19 cellular contexts compared by ENCODE assay signal in the genomic region with DNA sequence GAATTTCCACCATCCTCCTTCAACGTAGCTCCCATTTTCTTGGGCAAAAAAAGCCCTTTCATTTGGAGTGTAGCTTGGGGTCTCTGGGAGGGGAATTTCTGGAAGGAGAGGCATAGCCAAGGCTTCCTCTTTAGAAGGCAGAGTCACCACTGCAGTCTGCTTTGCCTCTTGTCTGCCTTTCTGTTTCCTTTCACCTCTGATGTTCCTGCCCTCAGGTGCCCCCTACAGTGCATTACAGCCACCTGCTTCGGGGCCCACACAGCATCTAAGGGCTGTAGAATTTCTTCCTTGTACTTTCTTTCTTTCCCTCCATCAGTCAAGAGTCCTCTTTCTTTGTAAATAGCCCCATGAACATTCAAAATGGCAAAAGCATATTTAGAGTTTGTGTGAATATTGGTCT.
DNase-seq lines count a peak whose midpoint lies in the region; ATAC-seq and TF ChIP-seq lines count a peak whose summit lies in the region.
"Had no signal": no experiment of that assay in that cellular context is flagged by ENCODE, and none has a peak within 500 bp of the region (broad histone marks: within the 10 kb centered on the region; RNA-seq: fewer than 3 reads in every experiment).

No MANE protein-coding gene starts in this region.

- no peaks in the 10 kb centered on the region for H3K27me3 ChIP-seq in CD8-positive, alpha-beta T cell (ENCODE audit: insufficient read depth, low read length)
- H3K27me3 ChIP-seq: ascending aorta, thyroid gland had no signal

- no peak overlapping the region for H3K27ac ChIP-seq in CD8-positive, alpha-beta T cell (ENCODE audit: low read depth, low read length)
- H3K27ac ChIP-seq: A549, ascending aorta, C4-2B, esophagus muscularis mucosa, thyroid gland, VCaP had no signal

- intact Hi-C loops in CD8-positive, alpha-beta T cell (cut with DNase I, micrococcal nuclease): no loop called here
- intact Hi-C loops in activated CD8-positive, alpha-beta T cell treated with anti-CD3 and anti-CD28 coated beads for 36 hours (cut with micrococcal nuclease): no loop called here

- peaks cover under 1% of the 10 kb centered on the region for H3K27me3 Mint-ChIP-seq in CD8-positive, alpha-beta T cell (ENCODE audit: low read depth)
- H3K27me3 Mint-ChIP-seq in activated CD8-positive, alpha-beta T cell treated with anti-CD3 and anti-CD28 coated beads for 36 hours: no peaks in the 10 kb centered on the region
- H3K27me3 Mint-ChIP-seq in activated T-cell treated with anti-CD3 and anti-CD28 coated beads, Interleukin-2, amount 50 U/mL, for 24 hours: peaks cover 3% of the 10 kb centered on the region

- peaks cover 22% of the 10 kb centered on the region for H3K4me1 Mint-ChIP-seq in CD8-positive, alpha-beta T cell (ENCODE audit: low read depth)
- H3K4me1 Mint-ChIP-seq in activated CD8-positive, alpha-beta T cell treated with anti-CD3 and anti-CD28 coated beads for 36 hours (ENCODE audit: low read depth): peaks cover 14% of the 10 kb centered on the region
- peaks cover 30% of the 10 kb centered on the region for H3K4me1 Mint-ChIP-seq in activated T-cell treated with anti-CD3 and anti-CD28 coated beads, Interleukin-2, amount 50 U/mL, for 24 hours (ENCODE audit: low read depth)

- no peaks in the 10 kb centered on the region for H3K36me3 ChIP-seq in CD8-positive, alpha-beta T cell (ENCODE audit: insufficient read depth, low read length)
- H3K36me3 ChIP-seq: ascending aorta, esophagus muscularis mucosa, thyroid gland had no signal

- peak; percentile 27 for TF ChIP-seq CTCF in CD8-positive, alpha-beta T cell (IDR thresholded peaks at IDR 0.05)
- peak; percentile 9 for TF ChIP-seq CTCF in activated CD8-positive, alpha-beta T cell treated with anti-CD3 and anti-CD28 coated beads for 36 hours (IDR thresholded peaks at IDR 0.05)

- no peak overlapping the region for H3K4me3 Mint-ChIP-seq in CD8-positive, alpha-beta T cell
- no peak overlapping the region for H3K4me3 Mint-ChIP-seq in activated CD8-positive, alpha-beta T cell treated with anti-CD3 and anti-CD28 coated beads for 36 hours
- H3K4me3 Mint-ChIP-seq in activated T-cell treated with anti-CD3 and anti-CD28 coated beads, Interleukin-2, amount 50 U/mL, for 24 hours: no peak overlapping the region

- H3K9me3 Mint-ChIP-seq in CD8-positive, alpha-beta T cell: no peaks in the 10 kb centered on the region
- no peaks in the 10 kb centered on the region for H3K9me3 Mint-ChIP-seq in activated CD8-positive, alpha-beta T cell treated with anti-CD3 and anti-CD28 coated beads for 36 hours
- no peaks in the 10 kb centered on the region for H3K9me3 Mint-ChIP-seq in activated T-cell treated with anti-CD3 and anti-CD28 coated beads, Interleukin-2, amount 50 U/mL, for 24 hours

- H3K27ac Mint-ChIP-seq in CD8-positive, alpha-beta T cell: peak overlapping the region; percentile 19
- no peak overlapping the region for H3K27ac Mint-ChIP-seq in activated CD8-positive, alpha-beta T cell treated with anti-CD3 and anti-CD28 coated beads for 36 hours
- no peak overlapping the region for H3K27ac Mint-ChIP-seq in activated T-cell treated with anti-CD3 and anti-CD28 coated beads, Interleukin-2, amount 50 U/mL, for 24 hours

- H3K9me3 ChIP-seq in CD8-positive, alpha-beta T cell (ENCODE audit: low read length): no peaks in the 10 kb centered on the region
- H3K9me3 ChIP-seq: A549, ascending aorta, esophagus muscularis mucosa, thyroid gland had no signal

- no peak overlapping the region for H3K4me3 ChIP-seq in CD8-positive, alpha-beta T cell (ENCODE audit: low read depth, low read length)
- no peak overlapping the region for H3K4me3 ChIP-seq in Jurkat, Clone E6-1 (ENCODE audit: low read length)
- H3K4me3 ChIP-seq: A549, ascending aorta, esophagus muscularis mucosa, thyroid gland had no signal

- DNase-seq in NCI-H345 (lab: John Stamatoyannopoulos, UW) (peak; percentile 18), NCI-H345 treated with DMSO at 0.1 percent for 48 hours (lab: John Stamatoyannopoulos, UW; ENCODE audit: unreplicated experiment) (no peak), islet precursor cell (no peak)
- DNase-seq in CD8-positive, alpha-beta T cell: peak in 1 of 7 experiments; percentile 33
- DNase-seq in Jurkat, Clone E6-1 (ENCODE audit: low read depth, low spot score): peak; percentile 60
- DNase-seq in activated CD8-positive, alpha-beta T cell treated with anti-CD3 and anti-CD28 coated beads for 36 hours: peak; percentile 57
- no peak for DNase-seq in activated T-cell treated with anti-CD3 and anti-CD28 coated beads, Interleukin-2, amount 50 U/mL, for 24 hours
- DNase-seq: activated effector memory CD4-positive, alpha-beta T cell treated with Interleukin-2 at 50 U/mL for 16 hours; cerebellar nuclear complex; effector CD4-positive, alpha-beta T cell; NCI-H1694; NCI-H446; thyroid gland had no signal

- POLR2A ChIA-PET in CD8-positive, alpha-beta T cell (lab: Charles Lee): interaction anchor here (1.5 kb wide), 1 partner anchor 32 kb away, joined by 7 read pairs; no protein-coding TSS in a partner anchor
- POLR2A ChIA-PET in activated CD8-positive, alpha-beta T cell treated with anti-CD3 and anti-CD28 coated beads for 36 hours (lab: Charles Lee): interaction anchor here (1.8 kb wide), 1 partner anchor 9 kb away, joined by 3 read pairs; no protein-coding TSS in a partner anchor

- peaks cover 13% of the 10 kb centered on the region for H3K4me1 ChIP-seq in CD8-positive, alpha-beta T cell (ENCODE audit: insufficient read depth, low read length)
- H3K4me1 ChIP-seq: ascending aorta, esophagus muscularis mucosa, thyroid gland had no signal

- CTCF ChIA-PET in CD8-positive, alpha-beta T cell (lab: Charles Lee): interaction anchor here (0.9 to 8.8 kb wide), 6 partner anchors 8 to 49 kb away, joined by 3 to 88 read pairs (median 3); no protein-coding TSS in a partner anchor
- CTCF ChIA-PET in activated CD8-positive, alpha-beta T cell treated with anti-CD3 and anti-CD28 coated beads for 36 hours (lab: Charles Lee): interaction anchor here (0.8 to 17.0 kb wide), 12 partner anchors 8 to 351 kb away, joined by 3 to 298 read pairs (median 6); no protein-coding TSS in a partner anchor

- ATAC-seq in CD8-positive, alpha-beta T cell: peak; percentile 58
- peak; percentile 67 for ATAC-seq in activated CD8-positive, alpha-beta T cell treated with anti-CD3 and anti-CD28 coated beads for 36 hours
- ATAC-seq in GM19467 (IDR thresholded peaks at IDR 0.05; ENCODE audit: unreplicated experiment): no peak
- ATAC-seq: A549 had no signal

- H3K36me3 Mint-ChIP-seq in CD8-positive, alpha-beta T cell: peaks cover 12% of the 10 kb centered on the region
- no peaks in the 10 kb centered on the region for H3K36me3 Mint-ChIP-seq in activated CD8-positive, alpha-beta T cell treated with anti-CD3 and anti-CD28 coated beads for 36 hours (ENCODE audit: low read depth)
- peaks cover 6% of the 10 kb centered on the region for H3K36me3 Mint-ChIP-seq in activated T-cell treated with anti-CD3 and anti-CD28 coated beads, Interleukin-2, amount 50 U/mL, for 24 hours (ENCODE audit: low read depth)

Comparison
In these comparisons a context has a peak if more than half of its experiments do, and no peak if none do; other contexts are left out.
1. DNase-seq: peak in NCI-H345 (single experiment), Jurkat, Clone E6-1 (single experiment) and activated CD8-positive, alpha-beta T cell treated with anti-CD3 and anti-CD28 coated beads for 36 hours (single experiment); none in NCI-H345 treated with DMSO at 0.1 percent for 48 hours (single experiment), activated T-cell treated with anti-CD3 and anti-CD28 coated beads, Interleukin-2, amount 50 U/mL, for 24 hours (single experiment) and islet precursor cell (single experiment).